ENCODE assay signal across 25 cellular contexts in the genomic region with DNA sequence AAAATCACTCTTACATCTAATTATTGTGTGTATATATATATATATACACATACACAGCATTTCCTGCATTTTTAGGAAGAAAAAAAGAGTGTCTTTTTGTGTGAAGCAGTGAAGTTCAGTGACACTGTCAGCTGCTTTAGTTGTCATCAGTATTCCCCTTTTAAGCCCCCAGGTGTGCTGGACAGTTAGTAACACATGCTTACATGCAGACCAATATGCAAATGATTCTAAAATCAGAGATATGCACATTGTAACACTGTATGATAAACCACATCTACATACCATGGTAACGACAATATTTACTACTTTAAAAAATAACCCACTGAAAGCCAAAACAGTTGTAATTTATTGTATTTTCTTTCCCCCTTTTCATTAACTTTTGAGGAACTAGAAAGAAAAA.
"Had no signal": no experiment of that assay in that cellular context is flagged by ENCODE, and none has a peak within 500 bp of the region (broad histone marks: within the 10 kb centered on the region; RNA-seq: fewer than 3 reads in every experiment).

No MANE protein-coding gene starts in this region.

- H3K36me3 ChIP-seq: breast epithelium, lower lobe of right lung, neural progenitor cell, transverse colon had no signal

- H3K27me3 ChIP-seq: breast epithelium, foreskin keratinocyte, hepatocyte, neural progenitor cell, transverse colon had no signal

- H3K27ac ChIP-seq: breast epithelium, foreskin keratinocyte, hepatocyte, lower lobe of right lung, neural progenitor cell, transverse colon had no signal

- H3K4me1 ChIP-seq: breast epithelium, neural progenitor cell, transverse colon had no signal

- H3K4me3 ChIP-seq: breast epithelium, hepatocyte, lower lobe of right lung, neural progenitor cell, transverse colon had no signal

- ATAC-seq: activated T-cell treated with anti-CD3 and anti-CD28 coated beads, Interleukin-2, amount 50 U/mL, for 4 hours; foreskin keratinocyte; left lobe of liver; lower lobe of right lung; naive thymus-derived CD4-positive, alpha-beta T cell; sciatic nerve; stimulated activated effector memory CD8-positive, alpha-beta T cell treated with anti-CD3 and anti-CD28 coated beads, Interleukin-12 subunit alpha, Interleukin-12 subunit beta, amount 100 ng/mL, for 72 hours; stimulated activated naive CD8-positive, alpha-beta T cell treated with anti-CD3 and anti-CD28 coated beads, Interleukin-15, amount 100 ng/mL, for 72 hours had no signal

- DNase-seq: activated CD4-positive, alpha-beta T cell treated with anti-CD3 and anti-CD28 coated beads for 4 hours; activated CD4-positive, alpha-beta T cell treated with anti-CD3 and anti-CD28 coated beads, Interleukin-2, amount 50 U/mL, for 48 hours; activated CD4-positive, CD25-positive, alpha-beta regulatory T cell; activated CD8-positive, alpha-beta memory T cell treated with anti-CD3 and anti-CD28 coated beads, Interleukin-2, amount 50 U/mL, for 48 hours; activated naive CD4-positive, alpha-beta T cell treated with Interleukin-2 at 50 U/mL for 16 hours; activated naive CD8-positive, alpha-beta T cell treated with anti-CD3 and anti-CD28 coated beads, Interleukin-2, amount 10 ng/mL, durations not matched to agents 7 days and 5 days; activated T-cell treated with anti-CD3 and anti-CD28 coated beads, Interleukin-2, amount 50 U/mL, for 4 hours; amniotic stem cell; effector memory CD4-positive, alpha-beta T cell; foreskin keratinocyte; glutamatergic neuron; immature natural killer cell; lower lobe of right lung; naive thymus-derived CD4-positive, alpha-beta T cell; posterior cingulate gyrus; small intestine; stimulated activated CD4-positive, alpha-beta T cell treated with anti-CD3 and anti-CD28 coated beads, Interleukin-2, amount 100 ng/mL, for 24 hours; stimulated activated naive CD8-positive, alpha-beta T cell treated with anti-CD3 and anti-CD28 coated beads, Interleukin-15, amount 100 ng/mL, for 72 hours; transverse colon had no signal

- H3K9me3 ChIP-seq: breast epithelium, lower lobe of right lung, transverse colon had no signal
